ENCODE assay signal across 23 cellular contexts in the genomic region with DNA sequence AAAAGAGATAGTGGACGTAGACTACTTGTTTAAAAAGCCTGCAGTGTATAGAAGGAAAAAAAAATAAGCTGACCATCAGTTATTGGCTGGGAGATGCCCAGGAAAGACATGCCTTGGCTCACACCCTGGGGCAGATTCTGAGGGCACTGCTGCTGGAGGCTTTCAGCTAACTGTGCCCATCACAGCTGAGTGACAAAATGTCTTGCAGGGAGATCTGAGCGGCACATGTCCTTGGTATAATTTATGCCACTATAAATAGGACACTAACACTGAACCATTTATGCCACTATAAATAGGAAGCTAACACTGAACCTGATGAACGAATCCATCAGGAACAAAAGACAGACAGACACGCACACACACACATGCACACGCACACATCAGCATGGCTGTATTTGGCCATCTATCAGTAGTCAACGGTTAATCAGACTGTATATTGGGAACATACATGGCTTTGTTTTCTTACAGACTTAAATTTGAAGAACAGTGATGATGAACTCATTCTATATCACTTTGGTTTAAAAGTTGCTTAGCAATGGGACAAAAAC.
DNase-seq lines count a peak whose midpoint lies in the region; ATAC-seq, FAIRE-seq and TF ChIP-seq lines count a peak whose summit lies in the region.
"Had no signal": no experiment of that assay in that cellular context is flagged by ENCODE, and none has a peak within 500 bp of the region (broad histone marks: within the 10 kb centered on the region; RNA-seq: fewer than 3 reads in every experiment).

No MANE protein-coding gene starts in this region.

- no peak overlapping the region for H3K27ac ChIP-seq in astrocyte (ENCODE audit: low read depth, low read length)
- peak overlapping the region; percentile 66 to 74 for H3K27ac ChIP-seq in right atrium auricular region
- peak overlapping the region in 2 of 4 donors; percentile 26 to 56 for H3K27ac ChIP-seq in gastrocnemius medialis
- H3K27ac ChIP-seq in sigmoid colon: no peak overlapping the region
- H3K27ac ChIP-seq: C4-2B, PC-9 had no signal

- no peak for TF ChIP-seq CTCF in astrocyte (IDR thresholded peaks at IDR 0.05; ENCODE audit: insufficient read depth, low read depth, low read length)
- TF ChIP-seq CTCF in right atrium auricular region (IDR thresholded peaks at IDR 0.05): no peak
- TF ChIP-seq CTCF in gastrocnemius medialis (IDR thresholded peaks at IDR 0.05 in 4 of 5, conservative IDR thresholded peaks at IDR 0.05 in 1 of 5): no peak
- TF ChIP-seq CTCF in sigmoid colon (IDR thresholded peaks at IDR 0.05): no peak

- peaks cover 12% of the 10 kb centered on the region for H3K4me1 ChIP-seq in astrocyte (ENCODE audit: insufficient read depth, low read length)
- peaks cover 0 to 71% of the 10 kb centered on the region in 2 donors for H3K4me1 ChIP-seq in right atrium auricular region
- H3K4me1 ChIP-seq in gastrocnemius medialis: peaks cover 16 to 23% of the 10 kb centered on the region in 2 donors
- no peaks in the 10 kb centered on the region for H3K4me1 ChIP-seq in sigmoid colon

- H3K9me3 Mint-ChIP-seq in astrocyte (ENCODE audit: unreplicated experiment): no peaks in the 10 kb centered on the region

- 91 to 92% methylated on average over 6 of the region's 6 CpGs for WGBS in sigmoid colon, 2 donors

- H3K36me3 ChIP-seq in astrocyte (ENCODE audit: insufficient read depth, low read length) (no peaks in the 10 kb centered on the region), right atrium auricular region (no peaks in the 10 kb centered on the region), gastrocnemius medialis (no peaks in the 10 kb centered on the region), sigmoid colon (no peaks in the 10 kb centered on the region)

- H3K4me3 ChIP-seq in astrocyte (ENCODE audit: insufficient read depth, low read depth, low read length) (no peak overlapping the region), right atrium auricular region (no peak overlapping the region), gastrocnemius medialis (no peak overlapping the region), sigmoid colon (no peak overlapping the region)
- H3K4me3 ChIP-seq: PC-9 had no signal

- TF ChIP-seq POLR2A in gastrocnemius medialis (IDR thresholded peaks at IDR 0.05) (no peak), sigmoid colon (IDR thresholded peaks at IDR 0.05) (no peak)

- no peak overlapping the region for H3K27ac Mint-ChIP-seq in astrocyte (ENCODE audit: unreplicated experiment)
- H3K27ac Mint-ChIP-seq: B cell had no signal

- no peak for TF ChIP-seq EP300 in sigmoid colon (IDR thresholded peaks at IDR 0.05)

- ATAC-seq in Right ventricle myocardium superior (ENCODE audit: poor library complexity): peak; percentile 85
- peak; percentile 90 to 94 for ATAC-seq in gastrocnemius medialis

- DNase-seq in astrocyte (ENCODE audit: low read depth) (no peak), Right ventricle myocardium superior (peak; percentile 46), right atrium auricular region (ENCODE audit: low spot score) (no peak), gastrocnemius medialis (peak; percentile 17 to 37), NCI-H526 (lab: John Stamatoyannopoulos, UW) (no peak), sigmoid colon (no peak), DMS153 (lab: John Stamatoyannopoulos, UW) (no peak)
- no peak for DNase-seq in activated CD8-positive, alpha-beta memory T cell treated with anti-CD3 and anti-CD28 coated beads for 24 hours
- DNase-seq: Calu3, Karpas-422, NCI-H1092 treated with DMSO at 0.1 percent for 48 hours, NCI-H1436, NCI-H187, NCI-H2081 treated with DMSO at 0.1 percent for 48 hours, NCI-H2171, NCI-H524, NCI-H774, PC-9, RPMI8226, SHP77 treated with DMSO at 0.1 percent for 48 hours had no signal

- H3K36me3 Mint-ChIP-seq in astrocyte (ENCODE audit: low read depth, unreplicated experiment): peaks cover 2% of the 10 kb centered on the region

- no peaks in the 10 kb centered on the region for H4K20me1 ChIP-seq in astrocyte (ENCODE audit: insufficient read depth, low read length)

- H3K4me1 Mint-ChIP-seq in astrocyte (ENCODE audit: low read depth, unreplicated experiment): peaks cover 27% of the 10 kb centered on the region
- H3K4me1 Mint-ChIP-seq: B cell had no signal

- peak; percentile 9 for FAIRE-seq in astrocyte (lab: Jason Lieb, UNC)
- FAIRE-seq: H54 had no signal

- no peak overlapping the region for H3K4me3 Mint-ChIP-seq in astrocyte (ENCODE audit: unreplicated experiment)
- H3K4me3 Mint-ChIP-seq: B cell had no signal

- intact Hi-C loops in Right ventricle myocardium superior (cut with DNase I): no loop called here
- intact Hi-C loops in gastrocnemius medialis (cut with DNase I; ENCODE audit: low total_unique reads): no loop called here
- intact Hi-C loops in sigmoid colon (cut with DNase I): no loop called here

- in situ Hi-C loops in gastrocnemius medialis (cut with MboI; ENCODE audit: low sequenced_read_pairs in 4 of 4): no loop called here

- no peak overlapping the region for H3K9ac ChIP-seq in astrocyte (ENCODE audit: low read length)

- H3K9me3 ChIP-seq in astrocyte (ENCODE audit: insufficient read depth, low read depth, low read length): no peaks in the 10 kb centered on the region
- no peaks in the 10 kb centered on the region for H3K9me3 ChIP-seq in right atrium auricular region
- no peaks in the 10 kb centered on the region for H3K9me3 ChIP-seq in gastrocnemius medialis
- no peaks in the 10 kb centered on the region for H3K9me3 ChIP-seq in sigmoid colon

- H3K79me2 ChIP-seq in astrocyte (ENCODE audit: insufficient read depth, low read length): no peaks in the 10 kb centered on the region

- H2AFZ ChIP-seq in astrocyte (ENCODE audit: low read depth, low read length): no peak overlapping the region
- H2AFZ ChIP-seq: PC-9 had no signal

- H3K27me3 ChIP-seq in astrocyte (ENCODE audit: insufficient read depth, low read length): no peaks in the 10 kb centered on the region
- no peaks in the 10 kb centered on the region for H3K27me3 ChIP-seq in right atrium auricular region
- no peaks in the 10 kb centered on the region for H3K27me3 ChIP-seq in gastrocnemius medialis
- no peaks in the 10 kb centered on the region for H3K27me3 ChIP-seq in sigmoid colon

- H3K4me2 ChIP-seq in astrocyte (ENCODE audit: low read length): no peak overlapping the region
- H3K4me2 ChIP-seq: PC-9 had no signal

- no peaks in the 10 kb centered on the region for H3K27me3 Mint-ChIP-seq in astrocyte (ENCODE audit: low read depth, unreplicated experiment)
- H3K27me3 Mint-ChIP-seq: B cell had no signal

Comparison
In these comparisons a context has a peak if more than half of its experiments do, and no peak if none do; other contexts are left out.
1. DNase-seq: peak in Right ventricle myocardium superior (single experiment) and gastrocnemius medialis (2 of 2); none in astrocyte (single experiment), right atrium auricular region (single experiment), activated CD8-positive, alpha-beta memory T cell treated with anti-CD3 and anti-CD28 coated beads for 24 hours (single experiment), NCI-H526 (0 of 2), sigmoid colon (single experiment) and DMS153 (single experiment).
2. H3K27ac ChIP-seq: peak in right atrium auricular region (2 of 2); none in astrocyte (single experiment) and sigmoid colon (0 of 4).